Comparison of ENCODE assay signal across 30 cellular contexts in the genomic region with DNA sequence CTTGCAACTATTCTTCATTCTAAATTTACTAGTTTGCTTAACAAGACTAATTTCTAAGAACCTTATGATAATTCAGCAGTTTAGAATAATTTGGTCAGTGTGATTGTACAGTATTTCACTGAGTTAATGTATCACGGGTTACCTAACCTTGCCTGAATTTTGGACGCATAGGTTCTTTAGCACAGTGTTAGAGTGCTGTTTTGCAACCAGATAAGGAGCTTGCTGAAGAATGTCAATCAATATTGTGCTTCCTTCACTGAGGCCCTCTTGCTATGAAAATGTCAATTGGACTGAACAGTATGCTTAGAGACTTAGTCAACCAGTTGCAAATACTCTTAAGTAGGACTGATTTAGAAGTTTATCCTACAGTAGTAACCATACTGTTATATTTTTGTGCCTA.
"Had no signal": no experiment of that assay in that cellular context is flagged by ENCODE, and none has a peak within 500 bp of the region (broad histone marks: within the 10 kb centered on the region; RNA-seq: fewer than 3 reads in every experiment).

No MANE protein-coding gene starts in this region.

- H2AFZ ChIP-seq: hepatocyte had no signal

- H3K4me1 Mint-ChIP-seq: endodermal cell had no signal

- H3K4me3 ChIP-seq: colonic mucosa, coronary artery, dorsolateral prefrontal cortex, esophagus muscularis mucosa, esophagus squamous epithelium, gastrocnemius medialis, gastroesophageal sphincter, heart left ventricle, heart right ventricle, hepatocyte had no signal

- ATAC-seq: effector memory CD8-positive, alpha-beta T cell; esophagus mucosa; foreskin keratinocyte; gastrocnemius medialis; gastroesophageal sphincter; heart left ventricle; heart right ventricle had no signal

- H3K27me3 ChIP-seq: colonic mucosa, esophagus muscularis mucosa, esophagus squamous epithelium, foreskin keratinocyte, gastrocnemius medialis, gastroesophageal sphincter, heart left ventricle, heart right ventricle, hepatocyte had no signal

- H3K36me3 ChIP-seq: colonic mucosa had no signal

- H3K9me3 Mint-ChIP-seq: dendritic cell treated with granulocyte-macrophage colony-stimulating factor and Interleukin-4, amounts not matched to agents 40 ng/mL and 50 ng/mL, for 4 days had no signal

- H3K79me2 ChIP-seq: hepatocyte had no signal

- H3K27ac ChIP-seq: colonic mucosa, coronary artery, dorsolateral prefrontal cortex, epithelial cell of prostate, esophagus muscularis mucosa, esophagus squamous epithelium, foreskin keratinocyte, gastrocnemius medialis, gastroesophageal sphincter, heart left ventricle, heart right ventricle, hepatocyte had no signal

- H3K4me1 ChIP-seq: colonic mucosa, esophagus muscularis mucosa, esophagus squamous epithelium, foreskin keratinocyte, gastrocnemius medialis, gastroesophageal sphincter, heart left ventricle, heart right ventricle had no signal

- H3K9me3 ChIP-seq: colonic mucosa, esophagus muscularis mucosa, esophagus squamous epithelium, gastrocnemius medialis, gastroesophageal sphincter had no signal

- H3K4me3 Mint-ChIP-seq: dendritic cell treated with granulocyte-macrophage colony-stimulating factor and Interleukin-4, amounts not matched to agents 40 ng/mL and 50 ng/mL, for 4 days; effector memory CD8-positive, alpha-beta T cell; endodermal cell had no signal

- DNase-seq: colonic mucosa; cortex of kidney; dermis blood vessel endothelial cell; dorsolateral prefrontal cortex; effector CD4-positive, alpha-beta T cell; effector CD8-positive, alpha-beta T cell; effector memory CD4-positive, alpha-beta T cell; effector memory CD8-positive, alpha-beta T cell; endodermal cell; erythroblast; esophagus squamous epithelium; foreskin fibroblast; foreskin keratinocyte; foreskin melanocyte; gastrocnemius medialis; glutamatergic neuron; head of caudate nucleus; heart left ventricle; heart right ventricle had no signal

- H3K27ac Mint-ChIP-seq: dendritic cell treated with granulocyte-macrophage colony-stimulating factor and Interleukin-4, amounts not matched to agents 40 ng/mL and 50 ng/mL, for 4 days; effector memory CD8-positive, alpha-beta T cell; endodermal cell had no signal

- H3K4me2 ChIP-seq: hepatocyte had no signal

- H3K27me3 Mint-ChIP-seq: dendritic cell treated with granulocyte-macrophage colony-stimulating factor and Interleukin-4, amounts not matched to agents 40 ng/mL and 50 ng/mL, for 4 days; effector memory CD8-positive, alpha-beta T cell had no signal

- FAIRE-seq: colon, endometrium, endothelial cell of umbilical vein, frontal cortex had no signal
